Comparison of ENCODE assay signal across 13 cellular contexts in the genomic region with DNA sequence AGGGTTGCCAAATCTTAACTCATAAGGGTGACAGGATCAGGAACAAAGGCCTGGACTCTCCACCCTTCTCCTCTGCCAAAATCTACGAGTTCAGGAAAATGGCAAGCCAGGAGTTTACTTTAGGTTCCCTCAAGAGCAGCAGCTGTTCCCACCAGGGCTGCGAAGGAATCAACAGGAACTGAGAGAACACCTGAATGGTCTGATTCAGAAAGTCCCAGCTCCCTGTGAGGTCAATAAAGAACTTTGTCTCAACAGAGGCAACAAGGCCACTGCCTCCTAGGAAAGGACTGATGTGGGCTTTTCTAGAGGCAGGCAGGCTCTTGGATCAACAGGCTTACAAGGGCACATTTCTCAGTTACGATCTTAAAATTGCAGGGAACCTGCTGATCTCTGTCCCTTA.
DNase-seq lines count a peak whose midpoint lies in the region; ATAC-seq lines count a peak whose summit lies in the region.
"Had no signal": no experiment of that assay in that cellular context is flagged by ENCODE, and none has a peak within 500 bp of the region (broad histone marks: within the 10 kb centered on the region; RNA-seq: fewer than 3 reads in every experiment).

No MANE protein-coding gene starts in this region.

- H3K27ac ChIP-seq in right cardiac atrium (ENCODE audit: low read length) = peak overlapping the region; percentile 13
- peak overlapping the region; percentile 38 for H3K27ac ChIP-seq in neuronal stem cell (replicated peaks; ENCODE audit: low read length)

- H2BK12ac ChIP-seq in neuronal stem cell (ENCODE audit: low read length) = no peak overlapping the region

- no peaks in the 10 kb centered on the region for H3K27me3 Mint-ChIP-seq in effector memory CD8-positive, alpha-beta T cell
- no peaks in the 10 kb centered on the region for H3K27me3 Mint-ChIP-seq in activated naive CD4-positive, alpha-beta T cell treated with anti-CD3 and anti-CD28 coated beads for 36 hours (ENCODE audit: low read depth)

- peaks cover 2 to 16% of the 10 kb centered on the region in 2 donors for H3K36me3 ChIP-seq in neuronal stem cell (replicated peaks in 1 of 2; ENCODE audit: control insufficient read depth in 2 of 2, insufficient read depth in 2 of 2, low read length in 2 of 2)

- no peak overlapping the region for H3K4me3 ChIP-seq in right cardiac atrium (ENCODE audit: low read length)
- H3K4me3 ChIP-seq in neuronal stem cell (ENCODE audit: low read length in 2 of 2) = no peak overlapping the region

- H3K36me3 Mint-ChIP-seq in effector memory CD8-positive, alpha-beta T cell (ENCODE audit: insufficient read depth) = peaks cover 38% of the 10 kb centered on the region
- peaks cover 16% of the 10 kb centered on the region for H3K36me3 Mint-ChIP-seq in activated naive CD4-positive, alpha-beta T cell treated with anti-CD3 and anti-CD28 coated beads for 36 hours (ENCODE audit: low read depth)

- no peaks in the 10 kb centered on the region for H3K9me3 Mint-ChIP-seq in effector memory CD8-positive, alpha-beta T cell
- no peaks in the 10 kb centered on the region for H3K9me3 Mint-ChIP-seq in activated naive CD4-positive, alpha-beta T cell treated with anti-CD3 and anti-CD28 coated beads for 36 hours

- H2AFZ ChIP-seq in neuronal stem cell (ENCODE audit: low read length) = no peak overlapping the region

- H3K4me3 Mint-ChIP-seq in effector memory CD8-positive, alpha-beta T cell = no peak overlapping the region
- no peak overlapping the region for H3K4me3 Mint-ChIP-seq in activated naive CD4-positive, alpha-beta T cell treated with anti-CD3 and anti-CD28 coated beads for 36 hours

- 53% methylated on average over 3 of the region's 3 CpGs for WGBS in right cardiac atrium
- no CpG with 5 or more reads among the region's 3 CpGs for WGBS in neuronal stem cell (ENCODE audit: extremely low coverage in 2 of 2, insufficient read length in 2 of 2, insufficient replicate concordance in 1 of 2), 2 donors

- ATAC-seq in right cardiac atrium (peak in 1 of 2 donors; percentile 43), left cardiac atrium (no peak), GM21528 (IDR thresholded peaks at IDR 0.05; ENCODE audit: low FRiP score, unreplicated experiment) (no peak)
- ATAC-seq in effector memory CD8-positive, alpha-beta T cell (replicated peaks) = no peak

- no peak overlapping the region for H4K91ac ChIP-seq in neuronal stem cell (ENCODE audit: low read depth, low read length, poor library complexity)

- H3K14ac ChIP-seq in neuronal stem cell (ENCODE audit: low read length) = no peak overlapping the region

- H2BK15ac ChIP-seq in neuronal stem cell (ENCODE audit: low read length) = peak overlapping the region; percentile 71

- H3K4me1 Mint-ChIP-seq in effector memory CD8-positive, alpha-beta T cell (ENCODE audit: low read depth in 2 of 2) = peaks cover 66 to 78% of the 10 kb centered on the region in 2 donors
- peaks cover 76% of the 10 kb centered on the region for H3K4me1 Mint-ChIP-seq in activated naive CD4-positive, alpha-beta T cell treated with anti-CD3 and anti-CD28 coated beads for 36 hours (ENCODE audit: low read depth)

- H3K79me1 ChIP-seq in neuronal stem cell (ENCODE audit: low read depth, low read length) = peaks cover 4% of the 10 kb centered on the region

- peaks cover 40% of the 10 kb centered on the region for H3K4me1 ChIP-seq in right cardiac atrium (ENCODE audit: control insufficient read depth, insufficient read depth, low read length)
- peaks cover 18 to 47% of the 10 kb centered on the region in 2 donors for H3K4me1 ChIP-seq in neuronal stem cell (ENCODE audit: control insufficient read depth in 2 of 2, insufficient read depth in 1 of 2, low read depth in 1 of 2, low read length in 2 of 2)

- no peak overlapping the region for H3K23ac ChIP-seq in neuronal stem cell (ENCODE audit: low read depth, low read length, poor library complexity)

- H3K27me3 ChIP-seq in right cardiac atrium (ENCODE audit: control insufficient read depth, insufficient read depth) (no peaks in the 10 kb centered on the region), neuronal stem cell (ENCODE audit: control insufficient read depth in 3 of 3, insufficient read depth in 3 of 3, low read depth in 1 of 3, low read length in 3 of 3) (no peaks in the 10 kb centered on the region)

- intact Hi-C loops in right cardiac atrium (cut with DNase I) = loop anchor here in 1 of 4 donors (5.0 kb wide), 1 partner anchor 35 kb away; no protein-coding TSS in a partner anchor
- intact Hi-C loops in left cardiac atrium (cut with DNase I) = loop anchor here in 1 of 2 donors (5.0 kb wide), 1 partner anchor 80 kb away; no protein-coding TSS in a partner anchor
- intact Hi-C loops in activated naive CD4-positive, alpha-beta T cell treated with anti-CD3 and anti-CD28 coated beads for 36 hours (cut with micrococcal nuclease) = no loop called here

- H2BK120ac ChIP-seq in neuronal stem cell (ENCODE audit: low read depth, low read length) = no peak overlapping the region

- no peak overlapping the region for H4K8ac ChIP-seq in neuronal stem cell (ENCODE audit: low read depth, low read length)

- H3K27ac Mint-ChIP-seq in effector memory CD8-positive, alpha-beta T cell = peak overlapping the region; percentile 77 to 85
- H3K27ac Mint-ChIP-seq in activated naive CD4-positive, alpha-beta T cell treated with anti-CD3 and anti-CD28 coated beads for 36 hours = no peak overlapping the region

- peak overlapping the region; percentile 74 for H2AK5ac ChIP-seq in neuronal stem cell (ENCODE audit: low read depth, low read length)

- no peak overlapping the region for H3K4me2 ChIP-seq in neuronal stem cell (ENCODE audit: insufficient read depth, low read length, poor library complexity, severe bottlenecking)

- DNase-seq in right cardiac atrium = no peak
- DNase-seq in left cardiac atrium = no peak
- no peak for DNase-seq in effector memory CD8-positive, alpha-beta T cell
- DNase-seq in neuronal stem cell (ENCODE audit: low spot score) = no peak
- no peak for DNase-seq in effector CD4-positive, alpha-beta T cell
- no peak for DNase-seq in activated effector memory CD4-positive, alpha-beta T cell treated with Interleukin-2 at 50 U/mL for 16 hours
- DNase-seq in activated naive CD4-positive, alpha-beta T cell treated with anti-CD3 and anti-CD28 coated beads for 36 hours = no peak
- DNase-seq: activated CD4-positive, alpha-beta T cell treated with anti-CD3 and anti-CD28 coated beads for 48 hours; glutamatergic neuron; Kasumi-1; NCI-H526; T-helper 2 cell had no signal

- H2BK5ac ChIP-seq in neuronal stem cell (ENCODE audit: low read length) = no peak overlapping the region

- CTCF ChIA-PET in activated naive CD4-positive, alpha-beta T cell treated with anti-CD3 and anti-CD28 coated beads for 36 hours (lab: Charles Lee) = interaction anchor here (0.7 to 1.1 kb wide), 2 partner anchors 28 to 44 kb away, joined by 3 read pairs; no protein-coding TSS in a partner anchor

- H3K9me3 ChIP-seq in right cardiac atrium (ENCODE audit: control insufficient read depth, low read length) (no peaks in the 10 kb centered on the region), neuronal stem cell (replicated peaks in 1 of 2; ENCODE audit: control insufficient read depth in 2 of 2, insufficient read depth in 1 of 2, low read depth in 1 of 2, low read length in 2 of 2) (no peaks in the 10 kb centered on the region)

- H3K9ac ChIP-seq in neuronal stem cell (ENCODE audit: low read depth, low read length, poor library complexity) = no peak overlapping the region

- peak overlapping the region; percentile 87 for H3K18ac ChIP-seq in neuronal stem cell (ENCODE audit: low read length)

- H3K4ac ChIP-seq in neuronal stem cell (ENCODE audit: low read length) = no peak overlapping the region
